In genomic region chr4:8735236-8736082, GRCh38 we compare ENCODE assay signal across 25 cellular contexts.
DNase-seq lines count a peak whose midpoint lies in the region; ATAC-seq lines count a peak whose summit lies in the region.
"Had no signal": no experiment of that assay in that cellular context is flagged by ENCODE, and none has a peak within 500 bp of the region (broad histone marks: within the 10 kb centered on the region; RNA-seq: fewer than 3 reads in every experiment).

No MANE protein-coding gene starts in this region.

- intact Hi-C loops in posterior vena cava (cut with DNase I) = no loop called here

- H3K27ac Mint-ChIP-seq in activated CD8-positive, alpha-beta memory T cell treated with anti-CD3 and anti-CD28 coated beads, Interleukin-2, amount 10 ng/mL, durations not matched to agents 7 days and 5 days = no peak overlapping the region
- H3K27ac Mint-ChIP-seq: CD8-positive, alpha-beta T cell had no signal

- no peak overlapping the region for H3K4me3 Mint-ChIP-seq in activated CD8-positive, alpha-beta memory T cell treated with anti-CD3 and anti-CD28 coated beads, Interleukin-2, amount 10 ng/mL, durations not matched to agents 7 days and 5 days
- H3K4me3 Mint-ChIP-seq: CD8-positive, alpha-beta T cell had no signal

- H3K36me3 Mint-ChIP-seq in activated CD8-positive, alpha-beta memory T cell treated with anti-CD3 and anti-CD28 coated beads, Interleukin-2, amount 10 ng/mL, durations not matched to agents 7 days and 5 days = no peaks in the 10 kb centered on the region
- H3K36me3 Mint-ChIP-seq: CD8-positive, alpha-beta T cell had no signal

- peak; percentile 12 for DNase-seq in D341Med (ENCODE audit: low spot score)
- DNase-seq in activated CD8-positive, alpha-beta memory T cell treated with anti-CD3 and anti-CD28 coated beads, Interleukin-2, amount 10 ng/mL, durations not matched to agents 7 days and 5 days = peak; percentile 9
- DNase-seq in islet precursor cell = peak; percentile 45
- DNase-seq in posterior vena cava (ENCODE audit: low spot score) = peak; percentile 72
- DNase-seq in UCSD-AML1 (lab: John Stamatoyannopoulos, UW; ENCODE audit: unreplicated experiment) = no peak
- no peak for DNase-seq in stimulated activated CD4-positive, alpha-beta T cell treated with anti-CD3 and anti-CD28 coated beads, Interleukin-2, amount 100 ng/mL, for 24 hours
- no peak for DNase-seq in NCI-H526 (lab: John Stamatoyannopoulos, UW)
- DNase-seq: AML-193; Caco-2; CD8-positive, alpha-beta T cell; DMS 273 treated with DMSO at 0.1 percent for 48 hours; DMS79; GF-D8; Karpas-422; NCI-H1092; NCI-H1436; NCI-H187; NCI-H2081 treated with DMSO at 0.1 percent for 48 hours; NCI-H2171; NCI-H510A; NCI-H748 treated with DMSO at 0.1 percent for 48 hours; SIG-M5 had no signal

- H3K27me3 Mint-ChIP-seq in activated CD8-positive, alpha-beta memory T cell treated with anti-CD3 and anti-CD28 coated beads, Interleukin-2, amount 10 ng/mL, durations not matched to agents 7 days and 5 days = no peaks in the 10 kb centered on the region

- H3K4me1 Mint-ChIP-seq in activated CD8-positive, alpha-beta memory T cell treated with anti-CD3 and anti-CD28 coated beads, Interleukin-2, amount 10 ng/mL, durations not matched to agents 7 days and 5 days = no peaks in the 10 kb centered on the region

- peaks cover 7% of the 10 kb centered on the region for H3K9me3 Mint-ChIP-seq in activated CD8-positive, alpha-beta memory T cell treated with anti-CD3 and anti-CD28 coated beads, Interleukin-2, amount 10 ng/mL, durations not matched to agents 7 days and 5 days (ENCODE audit: low read depth)

- CTCF ChIA-PET in activated CD8-positive, alpha-beta memory T cell treated with anti-CD3 and anti-CD28 coated beads, Interleukin-2, amount 10 ng/mL, durations not matched to agents 7 days and 5 days (lab: Charles Lee) = no interaction called here

- ATAC-seq in activated CD8-positive, alpha-beta memory T cell treated with anti-CD3 and anti-CD28 coated beads, Interleukin-2, amount 10 ng/mL, durations not matched to agents 7 days and 5 days = no peak
- ATAC-seq: A549; CD8-positive, alpha-beta T cell; HCT116; HepG2 had no signal

Comparison
In these comparisons a context has a peak if more than half of its experiments do, and no peak if none do; other contexts are left out.
1. DNase-seq: peak in D341Med (single experiment), activated CD8-positive, alpha-beta memory T cell treated with anti-CD3 and anti-CD28 coated beads, Interleukin-2, amount 10 ng/mL, durations not matched to agents 7 days and 5 days (single experiment), islet precursor cell (single experiment) and posterior vena cava (single experiment); none in UCSD-AML1 (single experiment), stimulated activated CD4-positive, alpha-beta T cell treated with anti-CD3 and anti-CD28 coated beads, Interleukin-2, amount 100 ng/mL, for 24 hours (0 of 2) and NCI-H526 (0 of 2).